Comparison of ENCODE assay signal across 17 cellular contexts in genomic region chr2:209636066-209636465, GRCh38.
DNase-seq lines count a peak whose midpoint lies in the region; ATAC-seq and TF ChIP-seq lines count a peak whose summit lies in the region.
"Had no signal": no experiment of that assay in that cellular context is flagged by ENCODE, and none has a peak within 500 bp of the region (broad histone marks: within the 10 kb centered on the region; RNA-seq: fewer than 3 reads in every experiment).

No MANE protein-coding gene starts in this region.

- no peak overlapping the region for H3K27ac Mint-ChIP-seq in endodermal cell
- no peak overlapping the region for H3K27ac Mint-ChIP-seq in chondrocyte (ENCODE audit: unreplicated experiment)
- H3K27ac Mint-ChIP-seq: CD4-positive, alpha-beta T cell had no signal

- H3K9me3 Mint-ChIP-seq in endodermal cell (no peaks in the 10 kb centered on the region), chondrocyte (ENCODE audit: low read depth) (no peaks in the 10 kb centered on the region)
- H3K9me3 Mint-ChIP-seq: CD4-positive, alpha-beta T cell; neural crest cell had no signal

- H3K9me3 ChIP-seq in endodermal cell (ENCODE audit: control insufficient read depth, low read length) = no peaks in the 10 kb centered on the region
- H3K9me3 ChIP-seq: SJCRH30, suprapubic skin had no signal

- H3K36me3 ChIP-seq in endodermal cell (ENCODE audit: control insufficient read depth, insufficient read depth, low read length) = no peaks in the 10 kb centered on the region
- H3K36me3 ChIP-seq: suprapubic skin had no signal

- H3K4me1 Mint-ChIP-seq in endodermal cell = peaks cover 17% of the 10 kb centered on the region
- peaks cover 7% of the 10 kb centered on the region for H3K4me1 Mint-ChIP-seq in chondrocyte (ENCODE audit: low read depth)

- H3K4me3 Mint-ChIP-seq in endodermal cell = no peak overlapping the region
- no peak overlapping the region for H3K4me3 Mint-ChIP-seq in chondrocyte (ENCODE audit: unreplicated experiment)
- H3K4me3 Mint-ChIP-seq: CD4-positive, alpha-beta T cell; neural crest cell had no signal

- H3K27me3 ChIP-seq in endodermal cell (ENCODE audit: control insufficient read depth, insufficient read depth, low read length, poor library complexity, severe bottlenecking) = no peaks in the 10 kb centered on the region
- H3K27me3 ChIP-seq: SJCRH30, suprapubic skin had no signal

- DNase-seq in COLO829 (ENCODE audit: low spot score) (peak; percentile 5), NCI-H446 treated with DMSO at 0.1 percent for 48 hours (lab: John Stamatoyannopoulos, UW) (peak; percentile 61), endodermal cell (no peak), midbrain (lab: John Stamatoyannopoulos, UW) (peak; percentile 34), NAMALWA (ENCODE audit: low spot score) (no peak), chondrocyte (ENCODE audit: low spot score) (no peak)
- DNase-seq: activated CD4-positive, alpha-beta T cell treated with anti-CD3 and anti-CD28 coated beads, Interleukin-2, amount 50 U/mL, for 48 hours; CD4-positive, alpha-beta T cell; foreskin melanocyte; KBM-7; NCI-H2081 treated with DMSO at 0.1 percent for 48 hours; SJCRH30; T-helper 2 cell had no signal

- no peak for ATAC-seq in GM21619 (IDR thresholded peaks at IDR 0.05; ENCODE audit: unreplicated experiment)
- ATAC-seq: Panc1 had no signal

- TF ChIP-seq CTCF in endodermal cell (conservative IDR thresholded peaks at IDR 0.05) = no peak
- no peak for TF ChIP-seq CTCF in chondrocyte (IDR thresholded peaks at IDR 0.05)

- H3K9ac ChIP-seq in endodermal cell (ENCODE audit: extremely low read depth, low read length, poor library complexity, severe bottlenecking) = no peak overlapping the region

- H3K27me3 Mint-ChIP-seq in endodermal cell (ENCODE audit: insufficient read depth) (peaks cover 7% of the 10 kb centered on the region), chondrocyte (ENCODE audit: low read depth) (peaks cover 6% of the 10 kb centered on the region)
- H3K27me3 Mint-ChIP-seq: CD4-positive, alpha-beta T cell had no signal

- no peak overlapping the region for H3K4me3 ChIP-seq in endodermal cell (ENCODE audit: low read length)
- H3K4me3 ChIP-seq: SJCRH30, suprapubic skin had no signal

- peak overlapping the region; percentile 48 for H3K27ac ChIP-seq in endodermal cell (ENCODE audit: low read depth, low read length)
- H3K27ac ChIP-seq: SJCRH30, suprapubic skin had no signal

- H3K36me3 Mint-ChIP-seq in endodermal cell (ENCODE audit: low read depth) (no peaks in the 10 kb centered on the region), chondrocyte (ENCODE audit: low read depth) (no peaks in the 10 kb centered on the region)

- peaks cover 6% of the 10 kb centered on the region for H3K4me1 ChIP-seq in endodermal cell (ENCODE audit: control insufficient read depth, insufficient read depth, low read length)
- H3K4me1 ChIP-seq: suprapubic skin had no signal

Comparison
In these comparisons a context has a peak if more than half of its experiments do, and no peak if none do; other contexts are left out.
1. DNase-seq: peak in COLO829 (single experiment), NCI-H446 treated with DMSO at 0.1 percent for 48 hours (single experiment) and midbrain (single experiment); none in endodermal cell (single experiment), NAMALWA (single experiment) and chondrocyte (single experiment).